ENCODE assay signal across 35 cellular contexts in the genomic region with DNA sequence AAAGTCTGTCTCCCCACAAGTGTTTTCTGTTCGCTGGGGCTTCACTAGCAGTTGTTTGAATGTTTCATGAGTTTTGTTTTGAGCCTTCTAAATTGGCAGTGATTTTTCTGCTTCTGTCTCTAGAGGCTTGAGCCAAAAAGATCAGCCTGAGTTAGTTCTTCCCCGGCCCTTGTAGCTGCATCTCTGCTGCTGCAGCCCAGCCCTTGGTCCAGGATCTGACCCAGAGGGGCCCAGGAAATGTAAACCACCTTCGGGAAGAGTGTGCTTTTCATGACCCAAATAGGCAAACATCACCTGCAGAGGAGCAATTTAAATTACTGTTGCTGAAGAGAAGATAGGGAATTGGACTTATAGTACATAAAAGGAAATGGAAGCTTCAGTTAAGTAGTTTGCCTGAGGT.
"Had no signal": no experiment of that assay in that cellular context is flagged by ENCODE, and none has a peak within 500 bp of the region (broad histone marks: within the 10 kb centered on the region; RNA-seq: fewer than 3 reads in every experiment).

No MANE protein-coding gene starts in this region.

- H3K9me3 ChIP-seq: adrenal gland, body of pancreas, esophagus muscularis mucosa, gastrocnemius medialis, heart right ventricle had no signal

- H3K27ac Mint-ChIP-seq: activated CD4-positive, alpha-beta memory T cell treated with anti-CD3 and anti-CD28 coated beads for 36 hours; activated CD4-positive, alpha-beta T cell treated with anti-CD3 and anti-CD28 coated beads for 36 hours; activated CD4-positive, alpha-beta T cell treated with anti-CD3 and anti-CD28 coated beads, Interleukin-2, amount 10 ng/mL, durations not matched to agents 24 days and 14 days; activated naive CD4-positive, alpha-beta T cell treated with anti-CD3 and anti-CD28 coated beads for 36 hours; activated naive CD4-positive, alpha-beta T cell treated with anti-CD3 and anti-CD28 coated beads, Interleukin-2, amount 50 U/mL, for 24 hours; activated naive CD8-positive, alpha-beta T cell treated with anti-CD3 and anti-CD28 coated beads for 36 hours; activated naive CD8-positive, alpha-beta T cell treated with anti-CD3 and anti-CD28 coated beads, Interleukin-2, amount 50 U/mL, for 24 hours; activated T-helper 2 cell treated with anti-CD3 and anti-CD28 coated beads, Interferon-gamma antibody, Interleukin-2, Interleukin-4, amounts not matched to agents 10 μg/mL and 5 μg/mL and 100 μg/mL, durations not matched to agents 14 hours and 24 hours and 36 hours; dendritic cell treated with granulocyte-macrophage colony-stimulating factor and Interleukin-4, amounts not matched to agents 40 ng/mL and 50 ng/mL, for 4 days; effector memory CD8-positive, alpha-beta T cell; T-helper 17 cell; T-helper 2 cell treated with Interferon-gamma antibody and Interleukin-4, amounts not matched to agents 5 μg/mL and 100 μg/mL, for 36 hours had no signal

- H3K27me3 ChIP-seq: adrenal gland, body of pancreas, esophagus muscularis mucosa, foreskin keratinocyte, gastrocnemius medialis had no signal

- H3K36me3 ChIP-seq: adrenal gland, esophagus muscularis mucosa, gastrocnemius medialis, heart right ventricle, WERI-Rb-1 had no signal

- H3K4me1 Mint-ChIP-seq: activated CD4-positive, alpha-beta T cell treated with anti-CD3 and anti-CD28 coated beads for 36 hours; activated naive CD4-positive, alpha-beta T cell treated with anti-CD3 and anti-CD28 coated beads, Interleukin-2, amount 50 U/mL, for 24 hours; activated naive CD8-positive, alpha-beta T cell treated with anti-CD3 and anti-CD28 coated beads for 36 hours; activated naive CD8-positive, alpha-beta T cell treated with anti-CD3 and anti-CD28 coated beads, Interleukin-2, amount 50 U/mL, for 24 hours had no signal

- H3K9me3 Mint-ChIP-seq: activated CD4-positive, alpha-beta memory T cell treated with anti-CD3 and anti-CD28 coated beads for 36 hours; activated CD4-positive, alpha-beta T cell treated with anti-CD3 and anti-CD28 coated beads, Interleukin-2, amount 10 ng/mL, durations not matched to agents 24 days and 14 days; activated naive CD4-positive, alpha-beta T cell treated with anti-CD3 and anti-CD28 coated beads for 36 hours; activated naive CD4-positive, alpha-beta T cell treated with anti-CD3 and anti-CD28 coated beads, Interleukin-2, amount 50 U/mL, for 24 hours; activated naive CD8-positive, alpha-beta T cell treated with anti-CD3 and anti-CD28 coated beads for 36 hours; activated naive CD8-positive, alpha-beta T cell treated with anti-CD3 and anti-CD28 coated beads, Interleukin-2, amount 50 U/mL, for 24 hours; activated T-cell treated with anti-CD3 and anti-CD28 coated beads, Interleukin-2, amount 50 U/mL, for 4 hours; activated T-helper 2 cell treated with anti-CD3 and anti-CD28 coated beads, Interferon-gamma antibody, Interleukin-2, Interleukin-4, amounts not matched to agents 10 μg/mL and 5 μg/mL and 100 μg/mL, durations not matched to agents 14 hours and 24 hours and 36 hours; dendritic cell treated with granulocyte-macrophage colony-stimulating factor and Interleukin-4, amounts not matched to agents 40 ng/mL and 50 ng/mL, for 4 days; effector memory CD8-positive, alpha-beta T cell; T-helper 2 cell treated with Interferon-gamma antibody and Interleukin-4, amounts not matched to agents 5 μg/mL and 100 μg/mL, for 36 hours had no signal

- DNase-seq: activated CD4-positive, alpha-beta memory T cell treated with anti-CD3 and anti-CD28 coated beads for 36 hours; activated CD4-positive, alpha-beta T cell treated with anti-CD3 and anti-CD28 coated beads for 36 hours; activated CD4-positive, alpha-beta T cell treated with anti-CD3 and anti-CD28 coated beads, Interleukin-2, amount 10 ng/mL, durations not matched to agents 24 days and 14 days; activated CD4-positive, CD25-positive, alpha-beta regulatory T cell; activated CD4-positive, CD25-positive, alpha-beta regulatory T cell treated with anti-CD3 and anti-CD28 coated beads, Interleukin-2, amount 50 U/mL, for 72 hours; activated CD8-positive, alpha-beta memory T cell treated with anti-CD3 and anti-CD28 coated beads, Interleukin-2, amount 50 U/mL, for 48 hours; activated effector memory CD4-positive, alpha-beta T cell treated with anti-CD3 and anti-CD28 coated beads, Interleukin-2, amount 50 U/mL, for 16 hours; activated naive CD4-positive, alpha-beta T cell treated with anti-CD3 and anti-CD28 coated beads for 36 hours; activated naive CD8-positive, alpha-beta T cell treated with anti-CD3 and anti-CD28 coated beads for 36 hours; activated naive CD8-positive, alpha-beta T cell treated with anti-CD3 and anti-CD28 coated beads, Interleukin-2, amount 50 U/mL, for 24 hours; activated T-cell treated with anti-CD3 and anti-CD28 coated beads for 4 hours; activated T-cell treated with anti-CD3 and anti-CD28 coated beads, Interleukin-2, amount 50 U/mL, for 4 hours; amygdala; aorta; body of pancreas; central memory CD4-positive, alpha-beta T cell; cerebellar nuclear complex; dorsolateral prefrontal cortex; effector CD4-positive, alpha-beta T cell; effector memory CD8-positive, alpha-beta T cell; erythroblast; foreskin keratinocyte; gastrocnemius medialis; heart right ventricle; T-helper 1 cell; T-helper 17 cell; T1000; WERI-Rb-1 had no signal

- H3K4me3 ChIP-seq: adrenal gland, body of pancreas, coronary artery, dorsolateral prefrontal cortex, esophagus muscularis mucosa, gastrocnemius medialis, heart right ventricle had no signal

- H3K36me3 Mint-ChIP-seq: activated CD4-positive, alpha-beta memory T cell treated with anti-CD3 and anti-CD28 coated beads for 36 hours; activated naive CD4-positive, alpha-beta T cell treated with anti-CD3 and anti-CD28 coated beads, Interleukin-2, amount 50 U/mL, for 24 hours; activated naive CD8-positive, alpha-beta T cell treated with anti-CD3 and anti-CD28 coated beads for 36 hours had no signal

- H3K4me1 ChIP-seq: adrenal gland, esophagus muscularis mucosa, gastrocnemius medialis had no signal

- H3K27ac ChIP-seq: adrenal gland, body of pancreas, coronary artery, dorsolateral prefrontal cortex, esophagus muscularis mucosa, foreskin keratinocyte, gastrocnemius medialis, heart right ventricle, WERI-Rb-1 had no signal

- H3K27me3 Mint-ChIP-seq: activated CD4-positive, alpha-beta memory T cell treated with anti-CD3 and anti-CD28 coated beads for 36 hours; activated CD4-positive, alpha-beta T cell treated with anti-CD3 and anti-CD28 coated beads for 36 hours; activated naive CD4-positive, alpha-beta T cell treated with anti-CD3 and anti-CD28 coated beads, Interleukin-2, amount 50 U/mL, for 24 hours; activated naive CD8-positive, alpha-beta T cell treated with anti-CD3 and anti-CD28 coated beads for 36 hours; activated naive CD8-positive, alpha-beta T cell treated with anti-CD3 and anti-CD28 coated beads, Interleukin-2, amount 50 U/mL, for 24 hours; dendritic cell treated with granulocyte-macrophage colony-stimulating factor and Interleukin-4, amounts not matched to agents 40 ng/mL and 50 ng/mL, for 4 days had no signal

- H3K4me3 Mint-ChIP-seq: activated CD4-positive, alpha-beta memory T cell treated with anti-CD3 and anti-CD28 coated beads for 36 hours; activated CD4-positive, alpha-beta T cell treated with anti-CD3 and anti-CD28 coated beads for 36 hours; activated CD4-positive, alpha-beta T cell treated with anti-CD3 and anti-CD28 coated beads, Interleukin-2, amount 10 ng/mL, durations not matched to agents 24 days and 14 days; activated naive CD4-positive, alpha-beta T cell treated with anti-CD3 and anti-CD28 coated beads for 36 hours; activated naive CD4-positive, alpha-beta T cell treated with anti-CD3 and anti-CD28 coated beads, Interleukin-2, amount 50 U/mL, for 24 hours; activated naive CD8-positive, alpha-beta T cell treated with anti-CD3 and anti-CD28 coated beads for 36 hours; activated naive CD8-positive, alpha-beta T cell treated with anti-CD3 and anti-CD28 coated beads, Interleukin-2, amount 50 U/mL, for 24 hours; activated T-cell treated with anti-CD3 and anti-CD28 coated beads, Interleukin-2, amount 50 U/mL, for 4 hours; dendritic cell treated with granulocyte-macrophage colony-stimulating factor and Interleukin-4, amounts not matched to agents 40 ng/mL and 50 ng/mL, for 4 days; effector memory CD8-positive, alpha-beta T cell; T-helper 17 cell; T-helper 2 cell treated with Interferon-gamma antibody and Interleukin-4, amounts not matched to agents 5 μg/mL and 100 μg/mL, for 36 hours had no signal

- ATAC-seq: activated CD4-positive, alpha-beta T cell treated with anti-CD3 and anti-CD28 coated beads for 36 hours; activated naive CD8-positive, alpha-beta T cell treated with anti-CD3 and anti-CD28 coated beads, Interleukin-2, amount 50 U/mL, for 24 hours; activated T-cell treated with anti-CD3 and anti-CD28 coated beads, Interleukin-2, amount 50 U/mL, for 4 hours; body of pancreas; effector memory CD8-positive, alpha-beta T cell; foreskin keratinocyte; gastrocnemius medialis; heart right ventricle; T-helper 17 cell had no signal
